Comparison of ENCODE assay signal across 24 cellular contexts in the genomic region with DNA sequence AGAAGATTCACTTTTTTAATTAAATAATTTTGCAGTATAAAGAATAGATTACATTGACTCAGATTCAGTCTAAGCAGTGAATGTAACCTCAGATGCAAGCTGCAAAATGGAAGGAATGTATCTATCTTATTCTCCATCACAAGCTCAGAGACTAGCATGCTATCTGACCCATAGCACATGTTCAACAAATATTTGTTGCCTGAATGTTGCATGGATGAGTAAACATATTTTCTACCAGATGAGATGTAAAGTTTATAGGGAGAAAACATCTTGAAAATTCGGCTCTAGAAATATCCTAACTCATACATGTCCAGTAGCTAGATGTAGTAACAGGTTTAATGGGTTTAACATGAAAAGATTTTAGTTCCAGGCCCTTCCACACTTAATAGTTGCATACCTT.
"Had no signal": no experiment of that assay in that cellular context is flagged by ENCODE, and none has a peak within 500 bp of the region (broad histone marks: within the 10 kb centered on the region; RNA-seq: fewer than 3 reads in every experiment).

No MANE protein-coding gene starts in this region.

- FAIRE-seq: urothelium cell line had no signal

- H3K4me1 ChIP-seq: suprapubic skin, testis, thyroid gland, tibial artery, tibial nerve, upper lobe of right lung, uterus had no signal

- H3K9me3 ChIP-seq: stomach, suprapubic skin, testis, thoracic aorta, thyroid gland, tibial artery, transverse colon, upper lobe of left lung, upper lobe of right lung, uterus, vagina had no signal

- H3K36me3 ChIP-seq: stomach, suprapubic skin, thoracic aorta, thyroid gland, tibial artery, tibial nerve, transverse colon, upper lobe of left lung, upper lobe of right lung, uterus, vagina had no signal

- H3K4me3 ChIP-seq: stomach, suprapubic skin, testis, thoracic aorta, thyroid gland, tibial artery, tibial nerve, transverse colon, upper lobe of left lung, upper lobe of right lung, uterus, vagina had no signal

- H3K27ac ChIP-seq: suprapubic skin, testis, thoracic aorta, thyroid gland, tibial artery, tibial nerve, transverse colon, upper lobe of left lung, upper lobe of right lung, uterus, vagina had no signal

- DNase-seq: stimulated activated CD4-positive, alpha-beta T cell treated with anti-CD3 and anti-CD28 coated beads, Interleukin-2, amount 100 ng/mL, for 48 hours; stimulated activated CD4-positive, alpha-beta T cell treated with anti-CD3 and anti-CD28 coated beads, Interleukin-4, amount 100 ng/mL, for 1 hour; stimulated activated CD4-positive, alpha-beta T cell treated with anti-CD3 and anti-CD28 coated beads, Interleukin-4, amount 100 ng/mL, for 24 hours; stimulated activated CD4-positive, alpha-beta T cell treated with anti-CD3 and anti-CD28 coated beads, Interleukin-4, amount 100 ng/mL, for 4 hours; stimulated activated CD8-positive, alpha-beta memory T cell treated with anti-CD3 and anti-CD28 coated beads, Interleukin-4, amount 100 ng/mL, for 48 hours; stimulated activated naive B cell treated with anti-CD40 and anti-IgM and Interleukin-4, amounts not matched to agents 10 μg/mL and 1 μg/mL and 100 μg/mL, for 72 hours; stimulated activated naive CD4-positive, alpha-beta T cell; stimulated activated naive CD4-positive, alpha-beta T cell treated with Interleukin-2 at 50 U/mL for 16 hours; stimulated activated naive CD8-positive, alpha-beta T cell treated with anti-CD3 and anti-CD28 coated beads, Interleukin-15, amount 100 ng/mL, for 72 hours; stimulated activated naive CD8-positive, alpha-beta T cell treated with anti-CD3 and anti-CD28 coated beads, Interleukin-15, Interleukin-2, amounts not matched to agents 100 U/mL and 50 U/mL, for 24 hours; stomach; substantia nigra; testis; thyroid gland; tibial artery; transverse colon; upper lobe of left lung; upper lobe of right lung; uterus had no signal

- H3K27me3 ChIP-seq: stomach, suprapubic skin, testis, thyroid gland, tibial artery, tibial nerve, transverse colon, upper lobe of left lung, upper lobe of right lung, uterus, vagina had no signal
